ENCODE assay signal across 1 cellular context in the genomic region with DNA sequence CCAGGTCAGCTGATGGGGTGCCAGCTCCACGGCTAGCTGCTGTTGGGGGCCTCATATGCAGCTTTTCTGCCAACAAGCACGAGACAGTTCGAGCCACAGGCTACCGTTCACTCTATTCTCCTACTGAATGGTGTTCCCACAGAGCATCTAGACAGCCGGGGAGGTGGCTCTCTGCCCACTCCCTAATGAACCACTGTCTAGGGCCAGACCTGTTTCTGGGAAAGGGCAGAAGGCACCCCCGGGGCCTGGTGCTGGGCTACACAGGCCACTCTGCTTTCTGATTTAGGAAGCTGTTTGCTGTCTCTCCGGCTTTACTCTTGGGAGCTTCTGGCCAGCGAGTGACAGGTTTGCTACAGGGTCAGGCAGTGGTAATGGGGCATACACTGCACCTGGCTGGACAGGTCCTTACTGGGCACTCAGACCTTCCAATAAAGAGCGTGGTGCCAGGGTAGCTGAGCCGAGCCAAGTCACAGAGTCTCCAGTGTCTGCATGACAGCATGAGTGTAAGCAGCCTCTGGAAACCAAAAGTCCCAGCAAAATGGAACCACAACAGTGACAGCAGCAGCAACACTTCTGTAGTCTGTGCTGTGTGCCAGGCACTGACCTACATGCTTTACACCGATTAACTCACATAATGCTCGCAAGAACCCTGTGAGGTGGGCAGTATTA.
TF ChIP-seq lines count a peak whose summit lies in the region.

No MANE protein-coding gene starts in this region.

TF ChIP-seq in HepG2, 621 proteins besides CTCF, POLR2A, EP300 and RAD21:
- no peak for TF ChIP-seq MTA1 (CRISPR knock-in tag; IDR thresholded peaks at IDR 0.05; ENCODE audit: borderline replicate concordance)
- TF ChIP-seq, protein P1, sequence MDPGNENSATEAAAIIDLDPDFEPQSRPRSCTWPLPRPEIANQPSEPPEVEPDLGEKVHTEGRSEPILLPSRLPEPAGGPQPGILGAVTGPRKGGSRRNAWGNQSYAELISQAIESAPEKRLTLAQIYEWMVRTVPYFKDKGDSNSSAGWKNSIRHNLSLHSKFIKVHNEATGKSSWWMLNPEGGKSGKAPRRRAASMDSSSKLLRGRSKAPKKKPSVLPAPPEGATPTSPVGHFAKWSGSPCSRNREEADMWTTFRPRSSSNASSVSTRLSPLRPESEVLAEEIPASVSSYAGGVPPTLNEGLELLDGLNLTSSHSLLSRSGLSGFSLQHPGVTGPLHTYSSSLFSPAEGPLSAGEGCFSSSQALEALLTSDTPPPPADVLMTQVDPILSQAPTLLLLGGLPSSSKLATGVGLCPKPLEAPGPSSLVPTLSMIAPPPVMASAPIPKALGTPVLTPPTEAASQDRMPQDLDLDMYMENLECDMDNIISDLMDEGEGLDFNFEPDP (CRISPR knock-in tag; conservative IDR thresholded peaks at IDR 0.05), result 0 out of 2 replicates have a peak, but pooled peaks have one; percentile 46
- TF ChIP-seq, protein P2, sequence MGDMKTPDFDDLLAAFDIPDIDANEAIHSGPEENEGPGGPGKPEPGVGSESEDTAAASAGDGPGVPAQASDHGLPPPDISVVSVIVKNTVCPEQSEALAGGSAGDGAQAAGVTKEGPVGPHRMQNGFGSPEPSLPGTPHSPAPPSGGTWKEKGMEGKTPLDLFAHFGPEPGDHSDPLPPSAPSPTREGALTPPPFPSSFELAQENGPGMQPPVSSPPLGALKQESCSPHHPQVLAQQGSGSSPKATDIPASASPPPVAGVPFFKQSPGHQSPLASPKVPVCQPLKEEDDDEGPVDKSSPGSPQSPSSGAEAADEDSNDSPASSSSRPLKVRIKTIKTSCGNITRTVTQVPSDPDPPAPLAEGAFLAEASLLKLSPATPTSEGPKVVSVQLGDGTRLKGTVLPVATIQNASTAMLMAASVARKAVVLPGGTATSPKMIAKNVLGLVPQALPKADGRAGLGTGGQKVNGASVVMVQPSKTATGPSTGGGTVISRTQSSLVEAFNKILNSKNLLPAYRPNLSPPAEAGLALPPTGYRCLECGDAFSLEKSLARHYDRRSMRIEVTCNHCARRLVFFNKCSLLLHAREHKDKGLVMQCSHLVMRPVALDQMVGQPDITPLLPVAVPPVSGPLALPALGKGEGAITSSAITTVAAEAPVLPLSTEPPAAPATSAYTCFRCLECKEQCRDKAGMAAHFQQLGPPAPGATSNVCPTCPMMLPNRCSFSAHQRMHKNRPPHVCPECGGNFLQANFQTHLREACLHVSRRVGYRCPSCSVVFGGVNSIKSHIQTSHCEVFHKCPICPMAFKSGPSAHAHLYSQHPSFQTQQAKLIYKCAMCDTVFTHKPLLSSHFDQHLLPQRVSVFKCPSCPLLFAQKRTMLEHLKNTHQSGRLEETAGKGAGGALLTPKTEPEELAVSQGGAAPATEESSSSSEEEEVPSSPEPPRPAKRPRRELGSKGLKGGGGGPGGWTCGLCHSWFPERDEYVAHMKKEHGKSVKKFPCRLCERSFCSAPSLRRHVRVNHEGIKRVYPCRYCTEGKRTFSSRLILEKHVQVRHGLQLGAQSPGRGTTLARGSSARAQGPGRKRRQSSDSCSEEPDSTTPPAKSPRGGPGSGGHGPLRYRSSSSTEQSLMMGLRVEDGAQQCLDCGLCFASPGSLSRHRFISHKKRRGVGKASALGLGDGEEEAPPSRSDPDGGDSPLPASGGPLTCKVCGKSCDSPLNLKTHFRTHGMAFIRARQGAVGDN (CRISPR knock-in tag; IDR thresholded peaks at IDR 0.05), result peak; percentile 1; the same call in 1 of the 2 replicates
TF ChIP-seq in HepG2: peak in this region for 2.
